22 cellular contexts compared by ENCODE assay signal in genomic region chr2:105224444-105224843, GRCh38. TPM values are rescaled to one million over a fixed set of nuclear protein-coding genes. Genes with fewer than 3 reads are reported as not detected.
A peak's percentile ranks its signal among the peaks of the same experiment; 100 is the strongest.
DNase-seq lines count a peak whose midpoint lies in the region; ATAC-seq and TF ChIP-seq lines count a peak whose summit lies in the region.
"Had no signal": no experiment of that assay in that cellular context is flagged by ENCODE, and none has a peak within 500 bp of the region (broad histone marks: within the 10 kb centered on the region; RNA-seq: fewer than 3 reads in every experiment).

No MANE protein-coding gene starts in this region.

- H3K79me1 ChIP-seq in mesendoderm (ENCODE audit: low read length), result no peaks in the 10 kb centered on the region

- H3K36me3 ChIP-seq in H7 (replicated peaks; ENCODE audit: control insufficient read depth, insufficient read depth, low read length), result no peaks in the 10 kb centered on the region
- no peaks in the 10 kb centered on the region for H3K36me3 ChIP-seq in mesendoderm (ENCODE audit: control insufficient read depth, insufficient read depth, low read length)
- H3K36me3 ChIP-seq in psoas muscle (ENCODE audit: insufficient read depth in 1 of 2, low read depth in 1 of 2), result no peaks in the 10 kb centered on the region
- no peaks in the 10 kb centered on the region for H3K36me3 ChIP-seq in OCI-LY7 (ENCODE audit: insufficient read depth, low read length)
- H3K36me3 ChIP-seq: BE2C had no signal

- ATAC-seq in WTC11, result peak; percentile 72
- ATAC-seq in psoas muscle, result no peak
- no peak for ATAC-seq in HG02798 (IDR thresholded peaks at IDR 0.05; ENCODE audit: poor library complexity, unreplicated experiment)

- no peak overlapping the region for H4K8ac ChIP-seq in mesendoderm (ENCODE audit: low read depth, low read length)

- H3K27me3 ChIP-seq in H7 (ENCODE audit: control insufficient read depth, insufficient read depth, low read length) (no peaks in the 10 kb centered on the region), mesendoderm (ENCODE audit: insufficient read depth, low read length, poor library complexity) (no peaks in the 10 kb centered on the region), psoas muscle (ENCODE audit: insufficient read depth in 3 of 3, low read length in 2 of 3) (no peaks in the 10 kb centered on the region)
- H3K27me3 ChIP-seq: BE2C had no signal

- no peak overlapping the region for H3K4ac ChIP-seq in mesendoderm (ENCODE audit: low read depth, low read length)

- H3K4me2 ChIP-seq in mesendoderm (ENCODE audit: low read length) (no peak overlapping the region), OCI-LY7 (ENCODE audit: low read length) (no peak overlapping the region)

- no peak overlapping the region for H2BK5ac ChIP-seq in mesendoderm (ENCODE audit: low read length)

- H3K56ac ChIP-seq in mesendoderm (ENCODE audit: low read length), result no peak overlapping the region

- no CpG with 5 or more reads among the region's 9 CpGs for WGBS in mesendoderm (ENCODE audit: extremely low coverage, insufficient coverage, low lambda C conversion rate)
- WGBS in psoas muscle, 3 donors, result 68 to 70% (median 70%) methylated on average over 9 of the region's 9 CpGs

- H3K4me3 ChIP-seq in H7 (ENCODE audit: insufficient read depth, low read depth, low read length), result no peak overlapping the region
- no peak overlapping the region for H3K4me3 ChIP-seq in mesendoderm (ENCODE audit: low read length)
- no peak overlapping the region for H3K4me3 ChIP-seq in psoas muscle
- no peak overlapping the region for H3K4me3 ChIP-seq in OCI-LY7 (ENCODE audit: low read depth, low read length, poor library complexity, severe bottlenecking)

- no peak overlapping the region for H4K5ac ChIP-seq in mesendoderm (ENCODE audit: low read length)

- BruUV-seq in OCI-LY7 (replicated peaks; lab: Mats Ljungman, UMichigan), result no TSS peak

- no peak overlapping the region for H3K18ac ChIP-seq in mesendoderm (ENCODE audit: low read length)

- DNase-seq in H7 (peak; percentile 60), WTC11 (ENCODE audit: low spot score) (no peak), mesendoderm (peak; percentile 27), type B pancreatic cell (ENCODE audit: extremely low spot score, unreplicated experiment) (peak; percentile 45), psoas muscle (no peak), OCI-LY7 (ENCODE audit: low spot score) (no peak)
- DNase-seq: ACHN; BE2C; C1 segment of cervical spinal cord; CD4-positive, CD25-positive, alpha-beta regulatory T cell; CD8-positive, alpha-beta memory T cell; COR-L47; DMS 273 treated with DMSO at 0.1 percent for 48 hours; DMS53; DND-41; EL; GOT3; HCEC 1CT had no signal

- TF ChIP-seq CTCF in WTC11 (IDR thresholded peaks at IDR 0.05) (no peak), type B pancreatic cell (conservative IDR thresholded peaks at IDR 0.05) (no peak), psoas muscle (IDR thresholded peaks at IDR 0.05) (no peak), OCI-LY7 (conservative IDR thresholded peaks at IDR 0.05; ENCODE audit: low read length) (no peak)

- H3K9me3 ChIP-seq in psoas muscle, result no peaks in the 10 kb centered on the region
- H3K9me3 ChIP-seq in OCI-LY7 (ENCODE audit: low read length), result no peaks in the 10 kb centered on the region
- H3K9me3 ChIP-seq: BE2C had no signal

- intact Hi-C loops in psoas muscle (cut with DNase I) (no loop called here), OCI-LY7 (cut with micrococcal nuclease; ENCODE audit: unreplicated experiment) (no loop called here)

- H3K27me3 Mint-ChIP-seq in WTC11 (ENCODE audit: low read depth) (no peaks in the 10 kb centered on the region; the same call in none of the 2 replicates), type B pancreatic cell (no peaks in the 10 kb centered on the region)

- H4K20me1 ChIP-seq in OCI-LY7 (ENCODE audit: insufficient read depth, low read length), result no peaks in the 10 kb centered on the region

- H3K9me3 Mint-ChIP-seq in WTC11, result peaks cover 3% of the 10 kb centered on the region; the same call in 1 of the 2 replicates
- no peaks in the 10 kb centered on the region for H3K9me3 Mint-ChIP-seq in type B pancreatic cell
- H3K9me3 Mint-ChIP-seq: CD8-positive, alpha-beta memory T cell had no signal

- H3K27ac ChIP-seq in mesendoderm (ENCODE audit: low read depth, low read length) (no peak overlapping the region), psoas muscle (no peak overlapping the region), OCI-LY7 (ENCODE audit: low read depth, low read length, poor library complexity, severe bottlenecking) (no peak overlapping the region)
- H3K27ac ChIP-seq: HL-60 had no signal

- H3K27ac Mint-ChIP-seq in WTC11, result no peak overlapping the region
- no peak overlapping the region for H3K27ac Mint-ChIP-seq in type B pancreatic cell
- H3K27ac Mint-ChIP-seq: CD4-positive, CD25-positive, alpha-beta regulatory T cell; CD8-positive, alpha-beta memory T cell had no signal

- no peak overlapping the region for H2AFZ ChIP-seq in OCI-LY7 (ENCODE audit: low read length)

- no peak overlapping the region for H2BK15ac ChIP-seq in mesendoderm (replicated peaks; ENCODE audit: low read depth)

- POLR2A ChIA-PET in WTC11 (lab: Charles Lee), result no interaction called here
- POLR2A ChIA-PET in OCI-LY7 (lab: Charles Lee), result interaction anchor here (0.5 kb wide), 1 partner anchor 871 kb away, joined by 3 read pairs; no protein-coding TSS in a partner anchor

- H3K4me3 Mint-ChIP-seq in WTC11 (no peak overlapping the region), type B pancreatic cell (no peak overlapping the region)
- H3K4me3 Mint-ChIP-seq: CD4-positive, CD25-positive, alpha-beta regulatory T cell; CD8-positive, alpha-beta memory T cell had no signal

- CTCF ChIA-PET in WTC11 (lab: Charles Lee), result interaction anchor here (0.6 to 1.8 kb wide), 5 partner anchors 11 to 310 kb away, joined by 3 to 8 read pairs (median 5); no protein-coding TSS in a partner anchor
- CTCF ChIA-PET in OCI-LY7 (lab: Charles Lee; ENCODE audit: unreplicated experiment), result interaction anchor here (0.6 kb wide), 1 partner anchor 348 kb away, joined by 3 read pairs; no protein-coding TSS in a partner anchor

- no peak overlapping the region for H3K9ac ChIP-seq in mesendoderm (ENCODE audit: low read length)

- H3K4me1 ChIP-seq in mesendoderm (ENCODE audit: control insufficient read depth, low read depth, low read length) (no peaks in the 10 kb centered on the region), psoas muscle (no peaks in the 10 kb centered on the region), OCI-LY7 (ENCODE audit: insufficient read depth, low read length, poor library complexity, severe bottlenecking) (no peaks in the 10 kb centered on the region)
- H3K4me1 ChIP-seq: BE2C had no signal

- H3K36me3 Mint-ChIP-seq in WTC11 (no peaks in the 10 kb centered on the region), type B pancreatic cell (no peaks in the 10 kb centered on the region)
- H3K36me3 Mint-ChIP-seq: CD4-positive, CD25-positive, alpha-beta regulatory T cell; CD8-positive, alpha-beta memory T cell had no signal

- no peak overlapping the region for H3K23ac ChIP-seq in mesendoderm (ENCODE audit: low read length)

- H2BK120ac ChIP-seq in mesendoderm (ENCODE audit: low read depth, low read length), result no peak overlapping the region

- peaks cover 11% of the 10 kb centered on the region for H3K4me1 Mint-ChIP-seq in WTC11
- peaks cover 14% of the 10 kb centered on the region for H3K4me1 Mint-ChIP-seq in type B pancreatic cell (ENCODE audit: unreplicated experiment)
- H3K4me1 Mint-ChIP-seq: CD4-positive, CD25-positive, alpha-beta regulatory T cell; CD8-positive, alpha-beta memory T cell had no signal

- H3K79me2 ChIP-seq in mesendoderm (ENCODE audit: control insufficient read depth, insufficient read depth, low read length) (no peaks in the 10 kb centered on the region), OCI-LY7 (ENCODE audit: insufficient read depth, low read depth, low read length) (no peaks in the 10 kb centered on the region)

- no peaks in the 10 kb centered on the region for H3K9me2 ChIP-seq in OCI-LY7 (ENCODE audit: insufficient read depth, low read length)

- no peak overlapping the region for H2AK5ac ChIP-seq in mesendoderm (ENCODE audit: low read length)

TF ChIP-seq in WTC11, 78 proteins besides CTCF, POLR2A, EP300 and RAD21 (continues in another document):
- TF ChIP-seq CREB1 (CRISPR knock-in tag; IDR thresholded peaks at IDR 0.05), result no peak
- no peak for TF ChIP-seq USF2 (CRISPR knock-in tag; IDR thresholded peaks at IDR 0.05)

RNA-seq across cellular contexts. Expression of gene GPR45, which starts 17.1 kb away (rescaled TPM):
- total RNA-seq in H7 (2014; rRNA removed; shearing (Covaris generic)), result 0.15 TPM in 1 of 2 replicates, not detected in the other
- total RNA-seq in WTC11 (2021), result 0.21 TPM in 1 of 3 replicates, not detected in the others
- 0.20 TPM for polyA plus RNA-seq in mesendoderm (2013, experiment 1 of 2)
- 0.17 TPM for polyA plus RNA-seq in mesendoderm (2013, experiment 2 of 2)
- total RNA-seq in type B pancreatic cell (ENCODE audit: low replicate concordance), result not detected in 2 replicates
- total RNA-seq in psoas muscle, result not detected
- under 1 TPM in 1 of 3 donors, not detected in 2; 0.03 TPM for polyA plus RNA-seq in psoas muscle
- total RNA-seq in OCI-LY7 (2014; rRNA removed; shearing (Covaris generic)), result not detected in 2 replicates
- total RNA-seq in OCI-LY7 (2022), result not detected in 2 replicates
- total RNA-seq: CD4-positive, CD25-positive, alpha-beta regulatory T cell; CD8-positive, alpha-beta memory T cell; G401; HT1080 had no signal
- polyA plus RNA-seq: CD4-positive, CD25-positive, alpha-beta regulatory T cell; CD8-positive, alpha-beta memory T cell had no signal

Comparison
In these comparisons a context has a peak if more than half of its experiments do, and no peak if none do; other contexts are left out.
1. DNase-seq: peak in H7 (single experiment), mesendoderm (single experiment) and type B pancreatic cell (single experiment); none in WTC11 (single experiment), psoas muscle (0 of 2) and OCI-LY7 (single experiment).